27 cellular contexts compared by ENCODE assay signal in genomic region chr4:115030281-115030680, GRCh38.
"Had no signal": no experiment of that assay in that cellular context is flagged by ENCODE, and none has a peak within 500 bp of the region (broad histone marks: within the 10 kb centered on the region; RNA-seq: fewer than 3 reads in every experiment).

No MANE protein-coding gene starts in this region.

- H3K4me3 ChIP-seq: pancreas, prostate gland, right lobe of liver, sigmoid colon, suprapubic skin, testis, tibial artery, transverse colon, upper lobe of right lung, vagina had no signal

- H3K27me3 ChIP-seq: neutrophil, pancreas, right lobe of liver, sigmoid colon, suprapubic skin, testis, tibial artery, transverse colon, upper lobe of right lung, vagina had no signal

- H3K4me1 ChIP-seq: pancreas, prostate gland, right lobe of liver, sigmoid colon, suprapubic skin, testis, tibial artery, transverse colon, upper lobe of right lung, vagina had no signal

- H3K9me3 ChIP-seq: neutrophil, pancreas, prostate gland, right lobe of liver, sigmoid colon, suprapubic skin, testis, tibial artery, transverse colon, upper lobe of right lung, vagina had no signal

- DNase-seq: naive thymus-derived CD8-positive, alpha-beta T cell; nephron progenitor cell; nucleus accumbens; pancreas; right cardiac atrium; right lobe of liver; sigmoid colon; small intestine; stimulated activated CD4-positive, alpha-beta T cell treated with anti-CD3 and anti-CD28 coated beads, Interleukin-15, amount 100 ng/mL, for 24 hours; stimulated activated CD4-positive, alpha-beta T cell treated with anti-CD3 and anti-CD28 coated beads, Interleukin-2, amount 100 ng/mL, for 24 hours; stimulated activated CD4-positive, alpha-beta T cell treated with anti-CD3 and anti-CD28 coated beads, Interleukin-2, amount 100 ng/mL, for 48 hours; stimulated activated CD4-positive, alpha-beta T cell treated with anti-CD3 and anti-CD28 coated beads, Interleukin-4, amount 100 ng/mL, for 4 hours; stimulated activated CD8-positive, alpha-beta memory T cell treated with anti-CD3 and anti-CD28 coated beads, Interleukin-4, amount 100 ng/mL, for 48 hours; stimulated activated naive CD4-positive, alpha-beta T cell; stimulated activated naive CD8-positive, alpha-beta T cell treated with anti-CD3 and anti-CD28 coated beads, Interleukin-15, amount 100 ng/mL, for 72 hours; stimulated activated naive CD8-positive, alpha-beta T cell treated with anti-CD3 and anti-CD28 coated beads, Interleukin-15, Interleukin-2, amounts not matched to agents 100 U/mL and 50 U/mL, for 24 hours; substantia nigra; testis; tibial artery; transverse colon; upper lobe of right lung had no signal

- ATAC-seq: naive thymus-derived CD8-positive, alpha-beta T cell; natural killer cell treated with Interleukin-12 subunit alpha and Interleukin-12 subunit beta and Interleukin-15 and Interleukin-18, amount 100 ng/mL, for 72 hours; pancreas; right cardiac atrium; right lobe of liver; stimulated activated naive CD8-positive, alpha-beta T cell treated with anti-CD3 and anti-CD28 coated beads, Interleukin-15, amount 100 ng/mL, for 72 hours; stimulated activated naive CD8-positive, alpha-beta T cell treated with anti-CD3 and anti-CD28 coated beads, Interleukin-15, Interleukin-2, amounts not matched to agents 100 U/mL and 50 U/mL, for 24 hours; upper lobe of right lung had no signal

- H3K27ac ChIP-seq: neutrophil, pancreas, prostate gland, right lobe of liver, sigmoid colon, suprapubic skin, testis, tibial artery, transverse colon, upper lobe of right lung, vagina had no signal

- FAIRE-seq: pancreas, small intestine, urothelium cell line had no signal

- H3K36me3 ChIP-seq: neutrophil, pancreas, prostate gland, right lobe of liver, sigmoid colon, suprapubic skin, tibial artery, transverse colon, upper lobe of right lung, vagina had no signal
